1 cellular context compared by ENCODE assay signal in the genomic region with DNA sequence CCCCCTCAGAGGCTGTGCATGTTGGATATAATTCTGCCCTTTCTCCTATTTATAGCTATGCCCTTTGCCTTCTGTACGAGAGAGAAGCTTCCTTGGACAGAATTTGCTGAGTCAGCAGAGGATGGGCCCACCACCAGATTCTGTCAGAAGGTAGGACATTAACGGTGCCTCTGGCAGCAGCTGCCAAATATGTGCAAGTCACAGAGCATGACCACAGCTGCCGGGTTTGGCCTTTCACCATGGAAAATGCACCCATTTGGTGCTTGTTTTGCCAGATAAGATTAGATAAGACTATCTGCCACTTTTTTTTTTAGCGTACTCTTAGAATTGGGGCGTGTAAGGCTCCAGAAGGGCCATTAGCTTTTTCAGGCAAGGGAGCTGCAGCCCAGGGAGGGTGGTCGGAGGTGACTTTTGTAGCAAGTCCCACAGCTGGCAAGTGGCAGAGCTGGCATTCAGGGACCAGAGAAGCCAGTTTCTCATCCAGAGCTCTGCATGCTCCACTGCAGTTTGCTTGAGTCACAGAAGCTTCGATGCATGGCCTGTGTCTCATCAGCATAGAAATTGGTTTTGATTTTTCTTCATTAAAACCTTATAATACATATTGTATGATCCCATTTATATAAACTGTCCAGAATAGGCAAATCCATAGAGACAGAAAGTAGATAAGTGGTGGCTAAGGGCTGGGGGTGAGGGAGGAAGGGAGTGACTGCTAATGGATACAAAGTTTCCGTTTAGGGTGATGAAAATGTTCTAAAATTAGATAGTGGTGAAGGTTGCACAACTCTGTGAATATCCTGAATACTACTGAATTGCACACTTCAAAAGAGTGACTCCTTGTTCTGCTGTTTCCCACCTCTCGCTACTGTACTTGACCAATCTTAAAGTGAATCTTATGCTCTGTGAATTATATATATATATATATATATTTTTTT.
A peak's percentile ranks its signal among the peaks of the same experiment; 100 is the strongest.
TF ChIP-seq lines count a peak whose summit lies in the region.

No MANE protein-coding gene starts in this region.

TF ChIP-seq in K562, 482 proteins besides CTCF, POLR2A, EP300 and RAD21 (continued from another document):
- TF ChIP-seq, protein P1, sequence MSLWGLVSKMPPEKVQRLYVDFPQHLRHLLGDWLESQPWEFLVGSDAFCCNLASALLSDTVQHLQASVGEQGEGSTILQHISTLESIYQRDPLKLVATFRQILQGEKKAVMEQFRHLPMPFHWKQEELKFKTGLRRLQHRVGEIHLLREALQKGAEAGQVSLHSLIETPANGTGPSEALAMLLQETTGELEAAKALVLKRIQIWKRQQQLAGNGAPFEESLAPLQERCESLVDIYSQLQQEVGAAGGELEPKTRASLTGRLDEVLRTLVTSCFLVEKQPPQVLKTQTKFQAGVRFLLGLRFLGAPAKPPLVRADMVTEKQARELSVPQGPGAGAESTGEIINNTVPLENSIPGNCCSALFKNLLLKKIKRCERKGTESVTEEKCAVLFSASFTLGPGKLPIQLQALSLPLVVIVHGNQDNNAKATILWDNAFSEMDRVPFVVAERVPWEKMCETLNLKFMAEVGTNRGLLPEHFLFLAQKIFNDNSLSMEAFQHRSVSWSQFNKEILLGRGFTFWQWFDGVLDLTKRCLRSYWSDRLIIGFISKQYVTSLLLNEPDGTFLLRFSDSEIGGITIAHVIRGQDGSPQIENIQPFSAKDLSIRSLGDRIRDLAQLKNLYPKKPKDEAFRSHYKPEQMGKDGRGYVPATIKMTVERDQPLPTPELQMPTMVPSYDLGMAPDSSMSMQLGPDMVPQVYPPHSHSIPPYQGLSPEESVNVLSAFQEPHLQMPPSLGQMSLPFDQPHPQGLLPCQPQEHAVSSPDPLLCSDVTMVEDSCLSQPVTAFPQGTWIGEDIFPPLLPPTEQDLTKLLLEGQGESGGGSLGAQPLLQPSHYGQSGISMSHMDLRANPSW (CRISPR knock-in tag; IDR thresholded peaks at IDR 0.05), result no peak
- TF ChIP-seq, protein P2, sequence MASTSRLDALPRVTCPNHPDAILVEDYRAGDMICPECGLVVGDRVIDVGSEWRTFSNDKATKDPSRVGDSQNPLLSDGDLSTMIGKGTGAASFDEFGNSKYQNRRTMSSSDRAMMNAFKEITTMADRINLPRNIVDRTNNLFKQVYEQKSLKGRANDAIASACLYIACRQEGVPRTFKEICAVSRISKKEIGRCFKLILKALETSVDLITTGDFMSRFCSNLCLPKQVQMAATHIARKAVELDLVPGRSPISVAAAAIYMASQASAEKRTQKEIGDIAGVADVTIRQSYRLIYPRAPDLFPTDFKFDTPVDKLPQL (IDR thresholded peaks at IDR 0.05; ENCODE audit: extremely low read depth, insufficient read length), result no peak
- TF ChIP-seq POLR2AphosphoS2 (IDR thresholded peaks at IDR 0.05; ENCODE audit: low read length) (no peak), ZNF282 (CRISPR knock-in tag; IDR thresholded peaks at IDR 0.05) (no peak), ZFPM2 (CRISPR knock-in tag; IDR thresholded peaks at IDR 0.05) (no peak)
- TF ChIP-seq, protein P3, sequence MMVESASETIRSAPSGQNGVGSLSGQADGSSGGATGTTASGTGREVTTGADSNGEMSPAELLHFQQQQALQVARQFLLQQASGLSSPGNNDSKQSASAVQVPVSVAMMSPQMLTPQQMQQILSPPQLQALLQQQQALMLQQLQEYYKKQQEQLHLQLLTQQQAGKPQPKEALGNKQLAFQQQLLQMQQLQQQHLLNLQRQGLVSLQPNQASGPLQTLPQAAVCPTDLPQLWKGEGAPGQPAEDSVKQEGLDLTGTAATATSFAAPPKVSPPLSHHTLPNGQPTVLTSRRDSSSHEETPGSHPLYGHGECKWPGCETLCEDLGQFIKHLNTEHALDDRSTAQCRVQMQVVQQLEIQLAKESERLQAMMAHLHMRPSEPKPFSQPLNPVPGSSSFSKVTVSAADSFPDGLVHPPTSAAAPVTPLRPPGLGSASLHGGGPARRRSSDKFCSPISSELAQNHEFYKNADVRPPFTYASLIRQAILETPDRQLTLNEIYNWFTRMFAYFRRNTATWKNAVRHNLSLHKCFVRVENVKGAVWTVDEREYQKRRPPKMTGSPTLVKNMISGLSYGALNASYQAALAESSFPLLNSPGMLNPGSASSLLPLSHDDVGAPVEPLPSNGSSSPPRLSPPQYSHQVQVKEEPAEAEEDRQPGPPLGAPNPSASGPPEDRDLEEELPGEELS (CRISPR knock-in tag; IDR thresholded peaks at IDR 0.05; ENCODE audit: borderline replicate concordance), result no peak
- TF ChIP-seq, protein P4, sequence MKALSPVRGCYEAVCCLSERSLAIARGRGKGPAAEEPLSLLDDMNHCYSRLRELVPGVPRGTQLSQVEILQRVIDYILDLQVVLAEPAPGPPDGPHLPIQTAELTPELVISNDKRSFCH (CRISPR knock-in tag; IDR thresholded peaks at IDR 0.05), result no peak
- TF ChIP-seq, protein P4 (tag; IDR thresholded peaks at IDR 0.05), result peak; percentile 20; the same call in 1 of the 2 replicates
- TF ChIP-seq, protein P5, sequence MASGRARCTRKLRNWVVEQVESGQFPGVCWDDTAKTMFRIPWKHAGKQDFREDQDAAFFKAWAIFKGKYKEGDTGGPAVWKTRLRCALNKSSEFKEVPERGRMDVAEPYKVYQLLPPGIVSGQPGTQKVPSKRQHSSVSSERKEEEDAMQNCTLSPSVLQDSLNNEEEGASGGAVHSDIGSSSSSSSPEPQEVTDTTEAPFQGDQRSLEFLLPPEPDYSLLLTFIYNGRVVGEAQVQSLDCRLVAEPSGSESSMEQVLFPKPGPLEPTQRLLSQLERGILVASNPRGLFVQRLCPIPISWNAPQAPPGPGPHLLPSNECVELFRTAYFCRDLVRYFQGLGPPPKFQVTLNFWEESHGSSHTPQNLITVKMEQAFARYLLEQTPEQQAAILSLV (tag; IDR thresholded peaks at IDR 0.05), result no peak
TF ChIP-seq in K562: peak in this region for 34.
